Comparison of ENCODE assay signal across 20 cellular contexts in the genomic region with DNA sequence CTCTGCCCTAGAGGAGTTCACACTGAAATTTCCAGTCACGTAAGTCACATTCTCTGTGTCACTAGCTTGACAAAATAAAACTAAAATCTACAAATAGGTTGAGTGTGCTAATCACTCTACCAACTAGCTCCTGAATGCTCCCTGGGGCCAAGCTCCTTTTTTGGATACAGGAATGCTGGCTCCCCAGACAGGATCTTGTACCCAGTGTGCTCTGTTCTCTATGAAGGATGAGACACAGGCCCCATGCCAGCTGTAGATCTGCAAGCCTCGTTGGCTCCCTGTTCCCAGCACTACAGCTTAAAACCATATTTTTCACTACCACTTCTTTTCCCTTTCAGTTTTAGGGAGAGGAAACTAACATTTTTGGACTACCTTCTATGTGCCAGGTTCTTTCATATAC. TPM values are rescaled to one million over a fixed set of nuclear protein-coding genes. Genes with fewer than 3 reads are reported as not detected.
A peak's percentile ranks its signal among the peaks of the same experiment; 100 is the strongest.
DNase-seq lines count a peak whose midpoint lies in the region; ATAC-seq and TF ChIP-seq lines count a peak whose summit lies in the region.
"Had no signal": no experiment of that assay in that cellular context is flagged by ENCODE, and none has a peak within 500 bp of the region (broad histone marks: within the 10 kb centered on the region; RNA-seq: fewer than 3 reads in every experiment).

No MANE protein-coding gene starts in this region.

- no peak overlapping the region for H3K4me3 Mint-ChIP-seq in GM23338
- H3K4me3 Mint-ChIP-seq in T-helper 17 cell: no peak overlapping the region
- no peak overlapping the region for H3K4me3 Mint-ChIP-seq in stimulated activated naive B cell treated with anti-CD40 and anti-IgM and Interleukin-4, amounts not matched to agents 10 μg/mL and 1 μg/mL and 100 μg/mL, for 72 hours
- H3K4me3 Mint-ChIP-seq: nephron progenitor cell had no signal

- H3K9me3 Mint-ChIP-seq in GM23338: no peaks in the 10 kb centered on the region; the same call in 2 of the 3 replicates
- no peaks in the 10 kb centered on the region for H3K9me3 Mint-ChIP-seq in stimulated activated naive B cell treated with anti-CD40 and anti-IgM and Interleukin-4, amounts not matched to agents 10 μg/mL and 1 μg/mL and 100 μg/mL, for 72 hours

- no peaks in the 10 kb centered on the region for H3K9me2 ChIP-seq in GM23338 (ENCODE audit: insufficient read depth)

- WGBS in sigmoid colon, 2 donors: 72 to 79% methylated on average over 2 of the region's 2 CpGs

- H3K4me1 ChIP-seq in GM23338 (ENCODE audit: insufficient read depth) (peaks cover 10% of the 10 kb centered on the region), right atrium auricular region (peaks cover 0 to 10% of the 10 kb centered on the region in 2 donors), sigmoid colon (peaks cover 0 to 25% (median 14%) of the 10 kb centered on the region in 4 donors)

- H3K4me3 ChIP-seq in GM23338 (no peak overlapping the region), right atrium auricular region (no peak overlapping the region), sigmoid colon (no peak overlapping the region)
- H3K4me3 ChIP-seq: body of pancreas, thoracic aorta had no signal

- H3K36me3 Mint-ChIP-seq in GM23338 (ENCODE audit: low read depth) (peaks cover 6% of the 10 kb centered on the region), T-helper 17 cell (ENCODE audit: low read depth) (no peaks in the 10 kb centered on the region)
- peaks cover 0 to 10% of the 10 kb centered on the region in 2 donors for H3K36me3 Mint-ChIP-seq in stimulated activated naive B cell treated with anti-CD40 and anti-IgM and Interleukin-4, amounts not matched to agents 10 μg/mL and 1 μg/mL and 100 μg/mL, for 72 hours

- H3K27me3 ChIP-seq in GM23338 (ENCODE audit: insufficient read depth) (no peaks in the 10 kb centered on the region), right atrium auricular region (no peaks in the 10 kb centered on the region), sigmoid colon (no peaks in the 10 kb centered on the region)
- H3K27me3 ChIP-seq: body of pancreas had no signal

- H3K27me3 Mint-ChIP-seq in GM23338 (ENCODE audit: insufficient read depth, low read depth, poor library complexity): peaks cover 12% of the 10 kb centered on the region
- H3K27me3 Mint-ChIP-seq in T-helper 17 cell: no peaks in the 10 kb centered on the region
- H3K27me3 Mint-ChIP-seq in stimulated activated naive B cell treated with anti-CD40 and anti-IgM and Interleukin-4, amounts not matched to agents 10 μg/mL and 1 μg/mL and 100 μg/mL, for 72 hours: no peaks in the 10 kb centered on the region

- intact Hi-C loops in sigmoid colon (cut with DNase I): no loop called here

- peaks cover 8% of the 10 kb centered on the region; the same call in 1 of the 2 replicates for H3F3A ChIP-seq in GM23338 (replicated peaks; ENCODE audit: low read depth)

- ATAC-seq in GM23338: no peak
- ATAC-seq in T-helper 17 cell: no peak
- no peak for ATAC-seq in GM18867 (IDR thresholded peaks at IDR 0.05; ENCODE audit: unreplicated experiment)
- no peak for ATAC-seq in HG02610 (IDR thresholded peaks at IDR 0.05; ENCODE audit: unreplicated experiment)
- no peak for ATAC-seq in stimulated activated naive B cell treated with anti-CD40 and anti-IgM and Interleukin-4, amounts not matched to agents 10 μg/mL and 1 μg/mL and 100 μg/mL, for 72 hours (replicated peaks)
- ATAC-seq: body of pancreas had no signal

- peak overlapping the region; percentile 6; the same call in 1 of the 2 replicates for H2AFZ ChIP-seq in GM23338

- 0 out of 2 replicates have a peak overlapping the region, but pooled peaks have one; percentile 2 for H3K27ac ChIP-seq in GM23338 (ENCODE audit: low read depth)
- peak overlapping the region; percentile 17 to 72 for H3K27ac ChIP-seq in right atrium auricular region
- H3K27ac ChIP-seq in sigmoid colon: peak overlapping the region; percentile 38 to 72 (median 68)
- H3K27ac ChIP-seq: body of pancreas, KMS-11 had no signal

- H3K4me2 ChIP-seq in GM23338: no peak overlapping the region
- H3K4me2 ChIP-seq: KMS-11 had no signal

- no peak for TF ChIP-seq CTCF in GM23338 (conservative IDR thresholded peaks at IDR 0.05; ENCODE audit: low read depth in 2 of 2)
- TF ChIP-seq CTCF in right atrium auricular region (IDR thresholded peaks at IDR 0.05): no peak
- no peak for TF ChIP-seq CTCF in sigmoid colon (IDR thresholded peaks at IDR 0.05)

- H3K79me2 ChIP-seq in GM23338 (replicated peaks; ENCODE audit: insufficient read depth): peaks cover 13% of the 10 kb centered on the region

- H3K9me3 ChIP-seq in T-helper 17 cell (ENCODE audit: control insufficient read depth, low read length, poor library complexity, severe bottlenecking) (no peaks in the 10 kb centered on the region), right atrium auricular region (no peaks in the 10 kb centered on the region), sigmoid colon (no peaks in the 10 kb centered on the region)
- H3K9me3 ChIP-seq: body of pancreas, thoracic aorta had no signal

- no peaks in the 10 kb centered on the region for H3K36me3 ChIP-seq in GM23338 (ENCODE audit: insufficient read depth)
- no peaks in the 10 kb centered on the region for H3K36me3 ChIP-seq in right atrium auricular region
- no peaks in the 10 kb centered on the region for H3K36me3 ChIP-seq in sigmoid colon
- H3K36me3 ChIP-seq: thoracic aorta had no signal

- DNase-seq in GM23338 (ENCODE audit: low spot score) (peak; percentile 21), T-helper 17 cell (no peak), right atrium auricular region (ENCODE audit: low spot score) (no peak), sigmoid colon (peak; percentile 79), activated T-cell treated with anti-CD3 and anti-CD28 coated beads for 4 hours (no peak)
- DNase-seq in stimulated activated naive B cell treated with anti-CD40 and anti-IgM and Interleukin-4, amounts not matched to agents 10 μg/mL and 1 μg/mL and 100 μg/mL, for 72 hours: no peak
- DNase-seq: activated CD4-positive, alpha-beta T cell treated with anti-CD3 and anti-CD28 coated beads for 48 hours; activated naive CD4-positive, alpha-beta T cell treated with anti-CD3 and anti-CD28 coated beads, Interleukin-2, amount 50 U/mL, for 16 hours; body of pancreas; EL; hypothalamus; NCI-H1436; NCI-H345; nephron progenitor cell; stimulated activated CD4-positive, alpha-beta T cell treated with anti-CD3 and anti-CD28 coated beads, Interleukin-2, amount 100 ng/mL, for 24 hours; T-helper 9 cell had no signal

- no peak for TF ChIP-seq POLR2A in sigmoid colon (IDR thresholded peaks at IDR 0.05)

- H4K20me1 ChIP-seq in GM23338 (replicated peaks; ENCODE audit: insufficient read depth): peaks cover 7% of the 10 kb centered on the region

- no peak for TF ChIP-seq EP300 in sigmoid colon (IDR thresholded peaks at IDR 0.05)

- peaks cover 20% of the 10 kb centered on the region for H3K4me1 Mint-ChIP-seq in GM23338
- peaks cover 12% of the 10 kb centered on the region for H3K4me1 Mint-ChIP-seq in T-helper 17 cell
- H3K4me1 Mint-ChIP-seq in stimulated activated naive B cell treated with anti-CD40 and anti-IgM and Interleukin-4, amounts not matched to agents 10 μg/mL and 1 μg/mL and 100 μg/mL, for 72 hours: peaks cover 6 to 12% of the 10 kb centered on the region in 2 donors

- H3K27ac Mint-ChIP-seq in GM23338 (0 out of 2 replicates have a peak overlapping the region, but pooled peaks have one; percentile 24), T-helper 17 cell (peak overlapping the region; percentile 56)
- H3K27ac Mint-ChIP-seq in stimulated activated naive B cell treated with anti-CD40 and anti-IgM and Interleukin-4, amounts not matched to agents 10 μg/mL and 1 μg/mL and 100 μg/mL, for 72 hours: no peak overlapping the region
- H3K27ac Mint-ChIP-seq: nephron progenitor cell had no signal

TF ChIP-seq in GM23338, 12 proteins besides CTCF, POLR2A, EP300 and RAD21 (continues in another document):
- TF ChIP-seq ZNF331 (CRISPR knock-in tag; IDR thresholded peaks at IDR 0.05; ENCODE audit: low read depth) (no peak), REST (IDR thresholded peaks at IDR 0.05; ENCODE audit: unreplicated experiment) (no peak), ZNF114 (CRISPR knock-in tag; IDR thresholded peaks at IDR 0.05) (no peak), CREB1 (CRISPR knock-in tag; IDR thresholded peaks at IDR 0.05; ENCODE audit: low read depth) (no peak), EZH2phosphoT487 (IDR thresholded peaks at IDR 0.05; ENCODE audit: unreplicated experiment) (no peak)

RNA-seq across cellular contexts. Expression of gene IPO7, which starts 3.7 kb away (rescaled TPM):
- 271 and 328 TPM in 2 replicates for total RNA-seq in GM23338 (2014; rRNA removed; shearing (Covaris generic))
- polyA plus RNA-seq in GM23338 (2016; fragmentation: Nextera tagmentation; extraction: Ambion mirVana): 56.1 TPM in 2 replicates
- total RNA-seq in T-helper 17 cell: 10 to 100 TPM; 57.2 to 59.5 TPM
- 100 to 1,000 TPM in 1 of 2 donors, 10 to 100 TPM in 1; 79.4 to 121 TPM for total RNA-seq in right atrium auricular region
- 100 to 1,000 TPM; 121 to 180 (median 145) TPM for total RNA-seq in sigmoid colon
- 10 to 100 TPM; 21.3 to 34.3 (median 27.6) TPM for polyA plus RNA-seq in sigmoid colon

Comparison
In these comparisons a context has a peak if more than half of its experiments do, and no peak if none do; other contexts are left out.
1. DNase-seq: peak in GM23338 (single experiment) and sigmoid colon (single experiment); none in T-helper 17 cell (0 of 3), right atrium auricular region (single experiment), activated T-cell treated with anti-CD3 and anti-CD28 coated beads for 4 hours (single experiment) and stimulated activated naive B cell treated with anti-CD40 and anti-IgM and Interleukin-4, amounts not matched to agents 10 μg/mL and 1 μg/mL and 100 μg/mL, for 72 hours (single experiment).
2. H3K27ac ChIP-seq: peak in every context shown above with its lines; median percentile 68 in sigmoid colon; 44 in right atrium auricular region; 2 in GM23338.